ENCODE assay signal across 17 cellular contexts in genomic region chr1:200304146-200304545, GRCh38.
DNase-seq lines count a peak whose midpoint lies in the region; ATAC-seq and TF ChIP-seq lines count a peak whose summit lies in the region.
"Had no signal": no experiment of that assay in that cellular context is flagged by ENCODE, and none has a peak within 500 bp of the region (broad histone marks: within the 10 kb centered on the region; RNA-seq: fewer than 3 reads in every experiment).

No MANE protein-coding gene starts in this region.

- no peak overlapping the region for H3K27ac ChIP-seq in CD4-positive, CD25-positive, alpha-beta regulatory T cell (ENCODE audit: insufficient read depth, low read length, poor library complexity, severe bottlenecking)
- no peak overlapping the region for H3K27ac ChIP-seq in OCI-LY7 (ENCODE audit: low read depth, low read length, poor library complexity, severe bottlenecking)
- H3K27ac ChIP-seq in SK-N-SH (ENCODE audit: low read depth in 2 of 2, low read length in 1 of 2), result no peak overlapping the region
- H3K27ac ChIP-seq: SJCRH30 had no signal

- H4K20me1 ChIP-seq in OCI-LY7 (ENCODE audit: insufficient read depth, low read length), result no peaks in the 10 kb centered on the region
- H4K20me1 ChIP-seq in SK-N-SH (ENCODE audit: insufficient read depth), result no peaks in the 10 kb centered on the region

- no peaks in the 10 kb centered on the region for H3K79me2 ChIP-seq in OCI-LY7 (ENCODE audit: insufficient read depth, low read depth, low read length)
- H3K79me2 ChIP-seq in SK-N-SH (ENCODE audit: insufficient read depth), result no peaks in the 10 kb centered on the region

- H3K4me3 Mint-ChIP-seq in CD4-positive, CD25-positive, alpha-beta regulatory T cell, result peak overlapping the region; percentile 47 to 77 (median 60)
- no peak overlapping the region for H3K4me3 Mint-ChIP-seq in memory B cell

- H3K9ac ChIP-seq in SK-N-SH, result no peak overlapping the region

- BruUV-seq in OCI-LY7 (replicated peaks; lab: Mats Ljungman, UMichigan), result no TSS peak

- no peaks in the 10 kb centered on the region for H3K36me3 ChIP-seq in CD4-positive, CD25-positive, alpha-beta regulatory T cell (ENCODE audit: control insufficient read depth, insufficient read depth, low read length)
- H3K36me3 ChIP-seq in OCI-LY7 (ENCODE audit: insufficient read depth, low read length) (no peaks in the 10 kb centered on the region), SK-N-SH (replicated peaks in 1 of 2; ENCODE audit: control insufficient read depth in 1 of 2, insufficient read depth in 2 of 2, low read length in 1 of 2) (no peaks in the 10 kb centered on the region)
- H3K36me3 ChIP-seq: SJCRH30 had no signal

- DNase-seq in AG10803 (ENCODE audit: low read depth) (peak; percentile 52), OCI-LY7 (ENCODE audit: low spot score) (no peak), memory B cell (ENCODE audit: low spot score in 2 of 2) (no peak), H4 (ENCODE audit: low spot score) (no peak), DMS114 treated with DMSO at 0.1 percent for 48 hours (lab: John Stamatoyannopoulos, UW; ENCODE audit: unreplicated experiment) (no peak), SK-N-SH (no peak)
- DNase-seq in CD4-positive, CD25-positive, alpha-beta regulatory T cell, result no peak
- DNase-seq: KG1, MV-4-11, NCI-H187, NCI-H2107, NCI-H345, NCI-H524 treated with DMSO at 0.1 percent for 48 hours, SJCRH30 had no signal

- ATAC-seq in CD4-positive, CD25-positive, alpha-beta regulatory T cell (ENCODE audit: low read depth in 2 of 2), result no peak
- no peak for ATAC-seq in memory B cell (ENCODE audit: low read depth)
- no peak for ATAC-seq in GM19023 (IDR thresholded peaks at IDR 0.05; ENCODE audit: unreplicated experiment)
- ATAC-seq: A549, Panc1 had no signal

- peaks cover 15% of the 10 kb centered on the region for H3K4me1 ChIP-seq in CD4-positive, CD25-positive, alpha-beta regulatory T cell (ENCODE audit: control insufficient read depth, insufficient read depth, low read length, poor library complexity, severe bottlenecking)
- H3K4me1 ChIP-seq in OCI-LY7 (ENCODE audit: insufficient read depth, low read length, poor library complexity, severe bottlenecking) (peaks cover 68% of the 10 kb centered on the region), SK-N-SH (ENCODE audit: control insufficient read depth in 1 of 2, insufficient read depth in 2 of 2, low read depth in 1 of 2, low read length in 1 of 2) (peaks cover 0 to 7% of the 10 kb centered on the region in 2 experiments; a peak in 3 of 4 replicates)
- H3K4me1 ChIP-seq: SJCRH30 had no signal

- no peaks in the 10 kb centered on the region for H3F3A ChIP-seq in SK-N-SH (replicated peaks; ENCODE audit: insufficient read depth)

- H3K36me3 Mint-ChIP-seq in CD4-positive, CD25-positive, alpha-beta regulatory T cell, result no peaks in the 10 kb centered on the region
- H3K36me3 Mint-ChIP-seq in memory B cell, result no peaks in the 10 kb centered on the region

- POLR2A ChIA-PET in OCI-LY7 (lab: Charles Lee) (interaction anchor here (0.6 to 1.3 kb wide), 12 partner anchors 7 to 317 kb away, joined by 3 to 5 read pairs (median 4); no protein-coding TSS in a partner anchor), SK-N-SH (lab: Yijun Ruan, JAX) (no interaction called here)

- intact Hi-C loops in OCI-LY7 (cut with micrococcal nuclease; ENCODE audit: unreplicated experiment), result loop anchor here (10.0 kb wide), 1 partner anchor 619 kb away; no protein-coding TSS in a partner anchor

- no peaks in the 10 kb centered on the region for H3K9me3 ChIP-seq in CD4-positive, CD25-positive, alpha-beta regulatory T cell (ENCODE audit: control insufficient read depth in 2 of 2, low read length in 2 of 2)
- H3K9me3 ChIP-seq in OCI-LY7 (ENCODE audit: low read length) (no peaks in the 10 kb centered on the region), SK-N-SH (no peaks in the 10 kb centered on the region)
- H3K9me3 ChIP-seq: A549, SJCRH30 had no signal

- no peak overlapping the region for H3K4me3 ChIP-seq in AG10803 (ENCODE audit: low read length)
- H3K4me3 ChIP-seq in CD4-positive, CD25-positive, alpha-beta regulatory T cell (ENCODE audit: low read depth, low read length), result no peak overlapping the region
- H3K4me3 ChIP-seq in OCI-LY7 (ENCODE audit: low read depth, low read length, poor library complexity, severe bottlenecking), result no peak overlapping the region
- no peak overlapping the region for H3K4me3 ChIP-seq in SK-N-SH (ENCODE audit: low read depth in 2 of 2, low read length in 1 of 2)
- H3K4me3 ChIP-seq: A549, SJCRH30 had no signal

- H3K4me1 Mint-ChIP-seq in CD4-positive, CD25-positive, alpha-beta regulatory T cell, result peaks cover 4 to 35% (median 18%) of the 10 kb centered on the region in 4 donors
- H3K4me1 Mint-ChIP-seq in memory B cell, result peaks cover 35% of the 10 kb centered on the region

- CTCF ChIA-PET in OCI-LY7 (lab: Charles Lee; ENCODE audit: unreplicated experiment) (no interaction called here), SK-N-SH (lab: Yijun Ruan, JAX) (interaction anchor here (1.0 to 3.3 kb wide), 4 partner anchors 25 to 617 kb away, joined by 3 to 12 read pairs (median 8); no protein-coding TSS in a partner anchor)

- no peak overlapping the region for H2AFZ ChIP-seq in OCI-LY7 (ENCODE audit: low read length)
- H2AFZ ChIP-seq in SK-N-SH (ENCODE audit: low read depth), result no peak overlapping the region

- H3K4me2 ChIP-seq in OCI-LY7 (ENCODE audit: low read length) (peak overlapping the region; percentile 50; the same call in 1 of the 2 replicates), SK-N-SH (no peak overlapping the region)
- H3K4me2 ChIP-seq: A549 had no signal

- WGBS in SK-N-SH (ENCODE audit: low lambda C conversion rate), result 90% methylated on average over 3 of the region's 3 CpGs

- no peaks in the 10 kb centered on the region for H3K9me3 Mint-ChIP-seq in CD4-positive, CD25-positive, alpha-beta regulatory T cell
- no peaks in the 10 kb centered on the region for H3K9me3 Mint-ChIP-seq in memory B cell

- no peak for TF ChIP-seq CTCF in AG10803 (conservative IDR thresholded peaks at IDR 0.05; ENCODE audit: low read length)
- no peak for TF ChIP-seq CTCF in OCI-LY7 (conservative IDR thresholded peaks at IDR 0.05; ENCODE audit: low read length)
- TF ChIP-seq CTCF in SK-N-SH (IDR thresholded peaks at IDR 0.05), result no peak

- no peaks in the 10 kb centered on the region for H3K27me3 ChIP-seq in CD4-positive, CD25-positive, alpha-beta regulatory T cell (ENCODE audit: control insufficient read depth, insufficient read depth, low read length)
- no peaks in the 10 kb centered on the region for H3K27me3 ChIP-seq in SK-N-SH (ENCODE audit: insufficient read depth)
- H3K27me3 ChIP-seq: SJCRH30 had no signal

- H3K27ac Mint-ChIP-seq in CD4-positive, CD25-positive, alpha-beta regulatory T cell, result peak overlapping the region in 1 of 3 donors; percentile 90
- H3K27ac Mint-ChIP-seq in memory B cell, result peak overlapping the region; percentile 35

- TF ChIP-seq RAD21 in SK-N-SH (IDR thresholded peaks at IDR 0.05; ENCODE audit: low read length), result no peak

- peaks cover 7% of the 10 kb centered on the region for H3K27me3 Mint-ChIP-seq in CD4-positive, CD25-positive, alpha-beta regulatory T cell
- no peaks in the 10 kb centered on the region for H3K27me3 Mint-ChIP-seq in memory B cell

- no peaks in the 10 kb centered on the region for H3K9me2 ChIP-seq in OCI-LY7 (ENCODE audit: insufficient read depth, low read length)
- no peaks in the 10 kb centered on the region for H3K9me2 ChIP-seq in SK-N-SH

- no peak for TF ChIP-seq EP300 in SK-N-SH (IDR thresholded peaks at IDR 0.05; ENCODE audit: borderline replicate concordance in 1 of 2, low read depth in 1 of 2, low read length in 1 of 2)

TF ChIP-seq in SK-N-SH, 30 proteins besides CTCF, POLR2A, EP300 and RAD21:
- no peak for TF ChIP-seq GATA2 (CRISPR knock-in tag; IDR thresholded peaks at IDR 0.05)
- no peak for TF ChIP-seq GABPA (IDR thresholded peaks at IDR 0.05; ENCODE audit: low read depth)
- no peak for TF ChIP-seq POLR2AphosphoS5 (IDR thresholded peaks at IDR 0.05; ENCODE audit: low read depth, low read length)
- TF ChIP-seq CHD2 (IDR thresholded peaks at IDR 0.05; ENCODE audit: low read length, partially characterized antibody), result no peak
- no peak for TF ChIP-seq MAX (IDR thresholded peaks at IDR 0.05; ENCODE audit: low read depth)
- no peak for TF ChIP-seq USF1 (IDR thresholded peaks at IDR 0.05; ENCODE audit: borderline replicate concordance, low read depth)
- TF ChIP-seq YY1 (IDR thresholded peaks at IDR 0.05; ENCODE audit: low read depth), result no peak
- TF ChIP-seq SMC3 (IDR thresholded peaks at IDR 0.05; ENCODE audit: low read depth, low read length), result no peak
- no peak for TF ChIP-seq FOXM1 (IDR thresholded peaks at IDR 0.05; ENCODE audit: low read depth)
- TF ChIP-seq EZH2phosphoT487 (IDR thresholded peaks at IDR 0.05; ENCODE audit: borderline replicate concordance, low read depth), result no peak
- no peak for TF ChIP-seq NRF1 (IDR thresholded peaks at IDR 0.05; ENCODE audit: low read depth, low read length)
- no peak for TF ChIP-seq JUND (IDR thresholded peaks at IDR 0.05)
- no peak for TF ChIP-seq FOSL2 (IDR thresholded peaks at IDR 0.05; ENCODE audit: borderline replicate concordance, low read depth)
- TF ChIP-seq NFIC (IDR thresholded peaks at IDR 0.05; ENCODE audit: borderline replicate concordance), result no peak
